ENCODE assay signal across 8 cellular contexts in genomic region chr19:44499962-44500949, GRCh38. TPM values are rescaled to one million over a fixed set of nuclear protein-coding genes. Genes with fewer than 3 reads are reported as not detected.
DNase-seq lines count a peak whose midpoint lies in the region; ATAC-seq and TF ChIP-seq lines count a peak whose summit lies in the region.

TSS of gene ZNF180 (minus strand) at chr19:44500522. CDS start at chr19:44497334, 3,188 bp downstream.

- H3K9me3 ChIP-seq in left lung: peaks cover 0 to 39% of the 10 kb centered on the region in 2 donors

- H3K4me1 Mint-ChIP-seq in activated CD4-positive, alpha-beta T cell treated with anti-CD3 and anti-CD28 coated beads, Interleukin-2, amount 10 ng/mL, durations not matched to agents 7 days and 5 days: peaks cover 31% of the 10 kb centered on the region

- H3K27me3 ChIP-seq in left lung: peaks cover 0 to under 1% of the 10 kb centered on the region in 2 donors

- peak within 1 kb of the TSS; percentile 91 for H3K27ac Mint-ChIP-seq in activated CD4-positive, alpha-beta T cell treated with anti-CD3 and anti-CD28 coated beads, Interleukin-2, amount 10 ng/mL, durations not matched to agents 7 days and 5 days

- H3K4me1 ChIP-seq in left lung: peaks cover 0 to 16% of the 10 kb centered on the region in 2 donors

- peak; percentile 94 for ATAC-seq in GM19324 (IDR thresholded peaks at IDR 0.05; ENCODE audit: low FRiP score, unreplicated experiment)
- peak; percentile 78 for ATAC-seq in HG03460 (IDR thresholded peaks at IDR 0.05; ENCODE audit: unreplicated experiment)
- ATAC-seq in left lung: peak; percentile 99

- peaks cover 56% of the 10 kb centered on the region for H3K36me3 Mint-ChIP-seq in activated CD4-positive, alpha-beta T cell treated with anti-CD3 and anti-CD28 coated beads, Interleukin-2, amount 10 ng/mL, durations not matched to agents 7 days and 5 days (ENCODE audit: low read depth)

- peak within 1 kb of the TSS; percentile 63 to 93 for H3K4me3 ChIP-seq in left lung

- DNase-seq in NCI-H526 (lab: John Stamatoyannopoulos, UW) (peak; percentile 95 to 98), dedifferentiated amniotic fluid mesenchymal stem cell (ENCODE audit: extremely low spot score) (peak; percentile 94), left lung (peak; percentile 97)
- peak; percentile 95 for DNase-seq in activated CD4-positive, alpha-beta T cell treated with anti-CD3 and anti-CD28 coated beads, Interleukin-2, amount 10 ng/mL, durations not matched to agents 7 days and 5 days
- peak; percentile 91 for DNase-seq in stimulated activated CD4-positive, alpha-beta T cell treated with anti-CD3 and anti-CD28 coated beads, Interleukin-2, amount 100 ng/mL, for 4 hours (ENCODE audit: low read depth)

- intact Hi-C loops in left lung (cut with DNase I): no loop called here

- H3K9me3 Mint-ChIP-seq in activated CD4-positive, alpha-beta T cell treated with anti-CD3 and anti-CD28 coated beads, Interleukin-2, amount 10 ng/mL, durations not matched to agents 7 days and 5 days: peaks cover 56% of the 10 kb centered on the region

- H3K36me3 ChIP-seq in left lung: peaks cover 7 to 36% of the 10 kb centered on the region in 2 donors

- POLR2A ChIA-PET in activated CD4-positive, alpha-beta T cell treated with anti-CD3 and anti-CD28 coated beads, Interleukin-2, amount 10 ng/mL, durations not matched to agents 7 days and 5 days (lab: Charles Lee): no interaction called here

- peak within 1 kb of the TSS; percentile 88 for H3K4me3 Mint-ChIP-seq in activated CD4-positive, alpha-beta T cell treated with anti-CD3 and anti-CD28 coated beads, Interleukin-2, amount 10 ng/mL, durations not matched to agents 7 days and 5 days

- TF ChIP-seq CTCF in C4-2B (conservative IDR thresholded peaks at IDR 0.05): peak; percentile 28
- TF ChIP-seq CTCF in left lung (IDR thresholded peaks at IDR 0.05): peak; percentile 36 to 55

- H3K27ac ChIP-seq in C4-2B (peak within 1 kb of the TSS; percentile 86), left lung (peak within 1 kb of the TSS; percentile 79 to 84)

- CTCF ChIA-PET in activated CD4-positive, alpha-beta T cell treated with anti-CD3 and anti-CD28 coated beads, Interleukin-2, amount 10 ng/mL, durations not matched to agents 7 days and 5 days (lab: Charles Lee): no interaction called here

- no peaks in the 10 kb centered on the region for H3K27me3 Mint-ChIP-seq in activated CD4-positive, alpha-beta T cell treated with anti-CD3 and anti-CD28 coated beads, Interleukin-2, amount 10 ng/mL, durations not matched to agents 7 days and 5 days

RNA-seq across cellular contexts. Expression of gene ZNF180, which starts in this region (rescaled TPM):
- total RNA-seq in activated CD4-positive, alpha-beta T cell treated with anti-CD3 and anti-CD28 coated beads, Interleukin-2, amount 10 ng/mL, durations not matched to agents 7 days and 5 days: 10 to 100 TPM in 1 of 2 experiments, 1 to 10 TPM in 1; 9.6 to 11.7 TPM
- total RNA-seq in left lung: 1 to 10 TPM; 6.0 to 7.7 TPM

Comparison
In these comparisons a context has a peak if more than half of its experiments do, and no peak if none do; other contexts are left out.
1. Peak in every context shown above with its lines: DNase-seq, ATAC-seq, H3K4me3 ChIP-seq and H3K27ac ChIP-seq.